8 cellular contexts compared by ENCODE assay signal in the genomic region with DNA sequence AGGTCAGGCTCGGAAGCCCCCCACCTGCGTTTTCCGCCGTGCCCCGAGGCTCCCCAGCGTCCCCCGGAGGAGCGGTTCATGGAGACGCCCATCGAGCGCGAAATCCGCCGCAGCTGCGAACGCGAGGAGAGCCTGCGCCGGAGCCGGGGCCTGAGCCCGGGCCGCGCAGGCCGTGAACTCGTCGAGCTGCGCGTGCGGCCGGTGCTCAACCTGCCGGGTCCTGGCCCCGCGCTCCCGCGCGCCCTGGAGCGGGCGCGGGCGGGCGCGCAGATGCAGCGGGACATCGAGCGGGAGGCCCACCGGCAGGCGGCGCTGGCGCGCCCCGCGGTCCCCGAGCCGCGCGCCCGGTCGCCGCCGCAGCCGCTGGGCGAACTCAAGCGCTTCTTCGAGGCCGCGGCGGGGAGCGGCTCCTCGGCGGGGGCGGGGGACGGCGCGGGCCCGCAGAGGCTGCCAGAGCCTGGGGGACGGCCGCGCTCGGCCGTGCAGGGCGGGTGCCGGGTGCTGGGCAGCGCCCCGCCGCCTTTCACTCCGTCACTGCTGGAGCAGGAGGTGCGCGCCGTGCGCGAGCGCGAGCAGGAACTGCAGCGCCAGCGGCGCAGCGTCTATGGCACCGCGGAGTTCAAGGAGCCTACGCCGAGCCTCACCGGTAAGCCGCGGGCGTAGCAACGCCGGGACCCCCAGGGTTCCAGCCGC. TPM values are rescaled to one million over a fixed set of nuclear protein-coding genes. Genes with fewer than 3 reads are reported as not detected.
A peak's percentile ranks its signal among the peaks of the same experiment; 100 is the strongest.
DNase-seq lines count a peak whose midpoint lies in the region; ATAC-seq and TF ChIP-seq lines count a peak whose summit lies in the region.

No MANE protein-coding gene starts in this region.

- no TSS peak for BruUV-seq in Panc1 (replicated peaks; lab: Mats Ljungman, UMichigan)

- CTCF ChIA-PET in Panc1 (lab: Charles Lee) = interaction anchor here (1.5 kb wide), 1 partner anchor 193 kb away, joined by 6 read pairs; no protein-coding TSS in a partner anchor

- peak overlapping the region; percentile 80 to 88 for H3K9ac ChIP-seq in stomach smooth muscle (ENCODE audit: low read length in 2 of 2)

- peak overlapping the region; percentile 81 for H3K27ac ChIP-seq in Panc1 (ENCODE audit: low read length)
- peak overlapping the region; percentile 83 for H3K27ac ChIP-seq in stomach smooth muscle (ENCODE audit: low read length)

- peaks cover 57% of the 10 kb centered on the region for H3K27me3 Mint-ChIP-seq in nephron progenitor cell (ENCODE audit: low read depth, poor library complexity)

- H3K27me3 ChIP-seq in Panc1 (ENCODE audit: control insufficient read depth, insufficient read depth, low read length) (no peaks in the 10 kb centered on the region), stomach smooth muscle (ENCODE audit: control insufficient read depth in 1 of 2, insufficient read depth in 2 of 2, low read length in 2 of 2) (no peaks in the 10 kb centered on the region)

- peaks cover 14% of the 10 kb centered on the region for H3K4me1 Mint-ChIP-seq in nephron progenitor cell

- in situ Hi-C loops in Panc1 (cut with HindIII; ENCODE audit: low pct_unique_long_range_greater_than_20kb, low sequenced_read_pairs) = no loop called here

- H3K9me3 ChIP-seq in Panc1 (ENCODE audit: control insufficient read depth, insufficient read depth, low read depth, low read length) (no peaks in the 10 kb centered on the region), stomach smooth muscle (ENCODE audit: control insufficient read depth in 2 of 2, low read length in 2 of 2) (no peaks in the 10 kb centered on the region)

- intact Hi-C loops in Panc1 (cut with micrococcal nuclease; ENCODE audit: unreplicated experiment) = no loop called here

- H3K36me3 ChIP-seq in Panc1 (ENCODE audit: control insufficient read depth, insufficient read depth, low read length) = no peaks in the 10 kb centered on the region; the same call in 1 of the 2 replicates
- H3K36me3 ChIP-seq in stomach smooth muscle (ENCODE audit: control insufficient read depth in 2 of 2, insufficient read depth in 2 of 2, low read length in 2 of 2) = no peaks in the 10 kb centered on the region

- H3K9me3 Mint-ChIP-seq in nephron progenitor cell = no peaks in the 10 kb centered on the region

- ATAC-seq in GM18861 (IDR thresholded peaks at IDR 0.05; ENCODE audit: unreplicated experiment) (peak; percentile 45), HG03565 (IDR thresholded peaks at IDR 0.05; ENCODE audit: unreplicated experiment) (peak; percentile 50), Panc1 (peak; percentile 78)

- peak; percentile 30 for TF ChIP-seq CTCF in AG09309 (IDR thresholded peaks at IDR 0.05; ENCODE audit: control insufficient read depth, insufficient read depth, low read depth, low read length, missing control alignments)
- TF ChIP-seq CTCF in Panc1 (IDR thresholded peaks at IDR 0.05) = peak; percentile 95
- TF ChIP-seq CTCF in fibroblast of the aortic adventitia (IDR thresholded peaks at IDR 0.05; ENCODE audit: insufficient read depth, low read length) = peak; percentile 37
- TF ChIP-seq CTCF in nephron progenitor cell (IDR thresholded peaks at IDR 0.05) = no peak

- H3K4me3 ChIP-seq in AG09309 (ENCODE audit: control insufficient read depth, low read depth, low read length) (peak overlapping the region; percentile 74), Panc1 (ENCODE audit: low read depth in 2 of 2, low read length in 2 of 2) (peak overlapping the region; percentile 59 to 84), fibroblast of the aortic adventitia (ENCODE audit: low read depth, low read length) (peak overlapping the region; percentile 80), stomach smooth muscle (ENCODE audit: low read length in 2 of 2) (peak overlapping the region; percentile 86 to 87)

- no peak overlapping the region for H3K27ac Mint-ChIP-seq in nephron progenitor cell

- POLR2A ChIA-PET in Panc1 (lab: Charles Lee) = no interaction called here

- DNase-seq in AG09309 (ENCODE audit: low read depth) = peak; percentile 31
- DNase-seq in Panc1 (ENCODE audit: low read depth, low spot score) = no peak
- DNase-seq in activated effector memory CD4-positive, alpha-beta T cell treated with Interleukin-2 at 50 U/mL for 16 hours = peak; percentile 72
- peak; percentile 82 for DNase-seq in fibroblast of the aortic adventitia (ENCODE audit: low read depth)
- peak; percentile 88 for DNase-seq in nephron progenitor cell

- no peaks in the 10 kb centered on the region for H3K36me3 Mint-ChIP-seq in nephron progenitor cell (ENCODE audit: low read depth)

- H3K4me1 ChIP-seq in Panc1 (ENCODE audit: control insufficient read depth, insufficient read depth, low read length) = peaks cover 2% of the 10 kb centered on the region; the same call in 1 of the 2 replicates
- H3K4me1 ChIP-seq in stomach smooth muscle (ENCODE audit: control insufficient read depth, insufficient read depth, low read length) = peaks cover 34% of the 10 kb centered on the region

- peak overlapping the region; percentile 96 for H3K4me3 Mint-ChIP-seq in nephron progenitor cell

RNA-seq across cellular contexts. Expression of a gene that starts 0.8 kb away (rescaled TPM):
- total RNA-seq in Panc1 (2021; ENCODE audit: unreplicated experiment) = 1.5 TPM
- polyA plus RNA-seq in Panc1 (2012; ENCODE audit: insufficient read length) = 2.9 TPM
- 0.72 TPM in 1 of 2 replicates, not detected in the other for total RNA-seq in fibroblast of the aortic adventitia (ENCODE audit: low replicate concordance)

RNA-seq across cellular contexts. Expression of a gene that starts 11.5 kb away (rescaled TPM):
- 0.54 TPM for total RNA-seq in Panc1 (2021; ENCODE audit: unreplicated experiment)
- 1.3 TPM for polyA plus RNA-seq in Panc1 (2012; ENCODE audit: insufficient read length)
- total RNA-seq in fibroblast of the aortic adventitia (ENCODE audit: low replicate concordance) = 0.16 TPM in 1 of 2 replicates, not detected in the other

RNA-seq across cellular contexts. Expression of a gene that starts 12.2 kb away (rescaled TPM):
- total RNA-seq in Panc1 (2021; ENCODE audit: unreplicated experiment) (0.28 TPM), fibroblast of the aortic adventitia (ENCODE audit: low replicate concordance) (0.27 TPM in 1 of 2 replicates, not detected in the other)
- polyA plus RNA-seq in Panc1 (2012; ENCODE audit: insufficient read length) = not detected

RNA-seq across cellular contexts. Expression of a gene that starts 17.2 kb away (rescaled TPM):
- 82.0 TPM for total RNA-seq in Panc1 (2021; ENCODE audit: unreplicated experiment)
- 73.2 TPM for polyA plus RNA-seq in Panc1 (2012; ENCODE audit: insufficient read length)
- total RNA-seq in fibroblast of the aortic adventitia (ENCODE audit: low replicate concordance) = 18.5 and 40.4 TPM in 2 replicates

RNA-seq across cellular contexts. Expression of a gene that starts 41.8 kb away (rescaled TPM):
- total RNA-seq in Panc1 (2021; ENCODE audit: unreplicated experiment) (10.2 TPM), fibroblast of the aortic adventitia (ENCODE audit: low replicate concordance) (0.63 and 0.82 TPM in 2 replicates)
- polyA plus RNA-seq in Panc1 (2012; ENCODE audit: insufficient read length) = 10.8 TPM
